Comparison of ENCODE assay signal across 8 cellular contexts in the genomic region with DNA sequence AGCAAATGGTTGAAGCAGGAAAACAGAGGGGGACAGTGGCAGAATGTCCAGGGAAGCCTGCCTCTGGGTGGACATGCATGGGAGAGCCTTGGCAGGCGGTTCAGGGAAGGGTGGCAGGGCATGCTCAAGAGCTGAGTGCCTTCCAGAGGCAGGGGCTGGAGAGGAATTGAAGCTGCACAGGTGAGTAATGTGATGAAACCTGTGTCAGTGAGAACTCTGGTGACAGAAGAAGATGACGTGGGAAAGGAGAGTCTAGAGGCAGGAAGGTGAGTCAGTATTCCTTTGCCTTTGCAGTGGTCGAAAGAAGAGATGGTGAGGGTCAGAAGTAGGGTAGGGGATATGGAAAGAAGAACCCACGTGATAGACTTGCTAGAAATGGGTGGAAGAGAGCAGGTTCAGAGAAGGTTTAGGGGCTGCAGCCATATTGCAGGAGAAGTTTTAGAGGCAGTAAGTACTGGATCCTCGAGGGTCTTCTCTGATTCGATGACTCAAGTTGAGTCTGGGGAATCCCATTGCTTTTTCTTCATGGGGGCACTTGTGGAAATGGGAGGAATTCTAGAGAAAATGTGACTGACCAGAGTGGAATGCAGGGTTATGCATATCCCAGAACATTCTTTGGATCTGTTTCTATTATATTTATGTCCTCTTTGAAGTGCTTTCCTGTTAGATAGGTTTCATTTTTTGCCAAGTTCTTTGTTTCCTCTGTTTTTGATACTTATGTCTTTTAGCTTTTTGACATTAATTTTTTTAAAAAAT.
A peak's percentile ranks its signal among the peaks of the same experiment; 100 is the strongest.
DNase-seq lines count a peak whose midpoint lies in the region; ATAC-seq, FAIRE-seq and TF ChIP-seq lines count a peak whose summit lies in the region.
"Had no signal": no experiment of that assay in that cellular context is flagged by ENCODE, and none has a peak within 500 bp of the region (broad histone marks: within the 10 kb centered on the region; RNA-seq: fewer than 3 reads in every experiment).

No MANE protein-coding gene starts in this region.

- no peaks in the 10 kb centered on the region for H3K9me3 ChIP-seq in SU-DHL-6 (ENCODE audit: insufficient read depth, low read length)
- H3K9me3 ChIP-seq: left ventricle myocardium inferior had no signal

- no peak for ATAC-seq in GM19397 (IDR thresholded peaks at IDR 0.05; ENCODE audit: unreplicated experiment)
- no peak for ATAC-seq in GM18511 (IDR thresholded peaks at IDR 0.05; ENCODE audit: unreplicated experiment)

- no peaks in the 10 kb centered on the region for H3K9me2 ChIP-seq in SU-DHL-6 (replicated peaks; ENCODE audit: insufficient read depth, low read length)

- no peak overlapping the region for H3K4me3 ChIP-seq in SU-DHL-6 (ENCODE audit: insufficient read depth, low read length, poor library complexity, severe bottlenecking)
- no peak overlapping the region for H3K4me3 ChIP-seq in retinal pigment epithelial cell (ENCODE audit: low read length)
- H3K4me3 ChIP-seq: left ventricle myocardium inferior had no signal

- no peaks in the 10 kb centered on the region for H3K27me3 ChIP-seq in SU-DHL-6 (ENCODE audit: low read length)

- H3K36me3 ChIP-seq in SU-DHL-6 (ENCODE audit: low read length) = peaks cover 26% of the 10 kb centered on the region

- TF ChIP-seq POLR2A in H54 (IDR thresholded peaks at IDR 0.05; ENCODE audit: low read depth, low read length) = no peak

- TF ChIP-seq CTCF in SU-DHL-6 (IDR thresholded peaks at IDR 0.05; ENCODE audit: insufficient read depth, low read length, poor library complexity, severe bottlenecking) (no peak), retinal pigment epithelial cell (conservative IDR thresholded peaks at IDR 0.05; ENCODE audit: low read depth, low read length) (no peak)

- H3K9ac ChIP-seq in SU-DHL-6 (ENCODE audit: low read length) = no peak overlapping the region

- no peaks in the 10 kb centered on the region for H3K79me2 ChIP-seq in SU-DHL-6 (ENCODE audit: insufficient read depth, low read length)

- peak overlapping the region; percentile 29; the same call in 1 of the 2 replicates for H3K27ac ChIP-seq in SU-DHL-6 (ENCODE audit: low read depth, low read length)

- H3K4me2 ChIP-seq in SU-DHL-6 (ENCODE audit: low read depth, low read length, poor library complexity, severe bottlenecking) = no peak overlapping the region

- no peak overlapping the region for H2AFZ ChIP-seq in SU-DHL-6 (ENCODE audit: low read depth, low read length, severe bottlenecking)

- peaks cover 14% of the 10 kb centered on the region for H3F3A ChIP-seq in SU-DHL-6 (ENCODE audit: insufficient read depth)

- no peak for FAIRE-seq in H54 (lab: Jason Lieb, UNC)

- DNase-seq in H54 (ENCODE audit: insufficient read length, low spot score) (peak; percentile 8), fibroblast of gingiva (ENCODE audit: low read depth) (peak; percentile 30), retinal pigment epithelial cell (ENCODE audit: low read depth) (peak; percentile 14), SIG-M5 treated with dmso at 0.1 percent for 504 hours (lab: John Stamatoyannopoulos, UW; ENCODE audit: unreplicated experiment) (no peak)
- DNase-seq: left ventricle myocardium inferior had no signal

- no peaks in the 10 kb centered on the region for H4K20me1 ChIP-seq in SU-DHL-6 (ENCODE audit: low read depth, low read length)
